12 cellular contexts compared by ENCODE assay signal in the genomic region with DNA sequence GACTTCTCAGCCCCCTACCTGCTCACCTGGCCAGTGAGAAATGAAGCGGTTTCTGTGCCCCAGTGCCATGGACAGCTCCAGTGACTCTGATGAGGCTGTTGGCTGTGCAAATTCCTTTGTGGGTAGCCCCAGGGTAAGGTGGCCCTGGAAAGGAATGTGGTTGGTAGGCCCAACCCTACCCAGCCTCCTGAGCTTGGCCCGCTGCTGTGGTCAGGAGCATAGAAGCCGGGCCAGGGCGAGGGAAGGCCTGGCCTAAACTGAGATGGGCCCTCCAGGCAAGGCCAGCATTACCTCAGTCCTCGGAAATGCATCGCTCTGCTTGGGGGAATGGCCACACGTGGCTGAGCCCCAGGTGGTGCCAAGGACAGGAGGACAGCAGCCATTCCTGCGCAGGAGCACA. TPM values are rescaled to one million over a fixed set of nuclear protein-coding genes. Genes with fewer than 3 reads are reported as not detected.
DNase-seq lines count a peak whose midpoint lies in the region; ATAC-seq, FAIRE-seq and TF ChIP-seq lines count a peak whose summit lies in the region.
"Had no signal": no experiment of that assay in that cellular context is flagged by ENCODE, and none has a peak within 500 bp of the region (broad histone marks: within the 10 kb centered on the region; RNA-seq: fewer than 3 reads in every experiment).

No MANE protein-coding gene starts in this region.

- H4K91ac ChIP-seq in mesenchymal stem cell (ENCODE audit: low read length) = no peak overlapping the region

- peak; percentile 7 for FAIRE-seq in bronchial epithelial cell (lab: Jason Lieb, UNC)
- FAIRE-seq: A204.1 had no signal

- peak overlapping the region; percentile 35 for H3K27ac ChIP-seq in mesenchymal stem cell (ENCODE audit: low read length, poor library complexity, severe bottlenecking)
- peak overlapping the region; percentile 78 for H3K27ac ChIP-seq in upper lobe of right lung

- no peak for TF ChIP-seq CTCF in bronchial epithelial cell (IDR thresholded peaks at IDR 0.05; ENCODE audit: insufficient read depth, low read length, severe bottlenecking)
- TF ChIP-seq CTCF in upper lobe of right lung (IDR thresholded peaks at IDR 0.05) = no peak

- no peak overlapping the region for H3K4ac ChIP-seq in mesenchymal stem cell (ENCODE audit: low read depth in 1 of 2, low read length in 2 of 2)

- POLR2A ChIA-PET in activated CD4-positive, alpha-beta T cell treated with anti-CD3 and anti-CD28 coated beads, Interleukin-2, amount 10 ng/mL, durations not matched to agents 7 days and 5 days (lab: Charles Lee) = no interaction called here

- no peaks in the 10 kb centered on the region for H3K27me3 Mint-ChIP-seq in activated CD4-positive, alpha-beta T cell treated with anti-CD3 and anti-CD28 coated beads, Interleukin-2, amount 10 ng/mL, durations not matched to agents 24 days and 14 days
- no peaks in the 10 kb centered on the region for H3K27me3 Mint-ChIP-seq in activated CD4-positive, alpha-beta T cell treated with anti-CD3 and anti-CD28 coated beads, Interleukin-2, amount 10 ng/mL, durations not matched to agents 7 days and 5 days

- no peak overlapping the region for H2BK12ac ChIP-seq in mesenchymal stem cell (ENCODE audit: low read length in 2 of 2)

- no peak overlapping the region for H3K4me2 ChIP-seq in mesenchymal stem cell (ENCODE audit: low read length, poor library complexity, severe bottlenecking)

- H3K36me3 Mint-ChIP-seq in activated CD4-positive, alpha-beta T cell treated with anti-CD3 and anti-CD28 coated beads, Interleukin-2, amount 10 ng/mL, durations not matched to agents 24 days and 14 days (ENCODE audit: low read depth) = no peaks in the 10 kb centered on the region
- H3K36me3 Mint-ChIP-seq in activated CD4-positive, alpha-beta T cell treated with anti-CD3 and anti-CD28 coated beads, Interleukin-2, amount 10 ng/mL, durations not matched to agents 7 days and 5 days (ENCODE audit: low read depth) = no peaks in the 10 kb centered on the region

- H3K36me3 ChIP-seq in bronchial epithelial cell (ENCODE audit: control insufficient read depth, insufficient read depth, low read length) (no peaks in the 10 kb centered on the region), mesenchymal stem cell (ENCODE audit: control insufficient read depth in 1 of 2, insufficient read depth in 2 of 2, low read depth in 1 of 2, low read length in 2 of 2) (no peaks in the 10 kb centered on the region), upper lobe of right lung (no peaks in the 10 kb centered on the region)

- CTCF ChIA-PET in activated CD4-positive, alpha-beta T cell treated with anti-CD3 and anti-CD28 coated beads, Interleukin-2, amount 10 ng/mL, durations not matched to agents 7 days and 5 days (lab: Charles Lee) = interaction anchor here (0.6 to 2.0 kb wide), 5 partner anchors 9 to 220 kb away, joined by 3 to 7 read pairs (median 4); no protein-coding TSS in a partner anchor

- ATAC-seq in upper lobe of right lung = peak; percentile 61

- H3K4me1 Mint-ChIP-seq in activated CD4-positive, alpha-beta T cell treated with anti-CD3 and anti-CD28 coated beads, Interleukin-2, amount 10 ng/mL, durations not matched to agents 24 days and 14 days = peaks cover 23% of the 10 kb centered on the region
- peaks cover 30% of the 10 kb centered on the region for H3K4me1 Mint-ChIP-seq in activated CD4-positive, alpha-beta T cell treated with anti-CD3 and anti-CD28 coated beads, Interleukin-2, amount 10 ng/mL, durations not matched to agents 7 days and 5 days

- no peak overlapping the region for H2BK120ac ChIP-seq in mesenchymal stem cell (ENCODE audit: low read depth, low read length)

- H2BK5ac ChIP-seq in mesenchymal stem cell (ENCODE audit: low read depth, low read length, poor library complexity, severe bottlenecking) = no peak overlapping the region

- H3K9ac ChIP-seq in mesenchymal stem cell (ENCODE audit: low read length) = no peak overlapping the region

- H3K4me3 ChIP-seq in bronchial epithelial cell (ENCODE audit: low read depth, low read length) (no peak overlapping the region), mesenchymal stem cell (ENCODE audit: insufficient read depth in 1 of 2, low read depth in 1 of 2, low read length in 2 of 2) (no peak overlapping the region), upper lobe of right lung (no peak overlapping the region)

- no peak overlapping the region for H4K8ac ChIP-seq in mesenchymal stem cell (ENCODE audit: low read length)

- H2BK15ac ChIP-seq in mesenchymal stem cell (ENCODE audit: low read depth, poor library complexity, severe bottlenecking) = no peak overlapping the region

- H3K27ac Mint-ChIP-seq in activated CD4-positive, alpha-beta T cell treated with anti-CD3 and anti-CD28 coated beads, Interleukin-2, amount 10 ng/mL, durations not matched to agents 24 days and 14 days = peak overlapping the region; percentile 53
- H3K27ac Mint-ChIP-seq in activated CD4-positive, alpha-beta T cell treated with anti-CD3 and anti-CD28 coated beads, Interleukin-2, amount 10 ng/mL, durations not matched to agents 7 days and 5 days = no peak overlapping the region

- WGBS in mesenchymal stem cell = 88% methylated on average over 8 of the region's 8 CpGs

- intact Hi-C loops in activated CD4-positive, alpha-beta T cell treated with anti-CD3 and anti-CD28 coated beads, Interleukin-2, amount 10 ng/mL, durations not matched to agents 24 days and 14 days (cut with micrococcal nuclease) = loop anchor here (5.0 kb wide), 1 partner anchor 425 kb away; a partner anchor contains a TSS
- intact Hi-C loops in upper lobe of right lung (cut with DNase I) = no loop called here

- H3K4me1 ChIP-seq in mesenchymal stem cell (ENCODE audit: control insufficient read depth, insufficient read depth, low read depth, low read length) (peaks cover 66% of the 10 kb centered on the region), upper lobe of right lung (peaks cover 59% of the 10 kb centered on the region)

- no peak overlapping the region for H2AFZ ChIP-seq in mesenchymal stem cell (ENCODE audit: low read depth, low read length)

- peak overlapping the region; percentile 49 for H2AK5ac ChIP-seq in mesenchymal stem cell (ENCODE audit: low read length, severe bottlenecking)

- H3K4me3 Mint-ChIP-seq in activated CD4-positive, alpha-beta T cell treated with anti-CD3 and anti-CD28 coated beads, Interleukin-2, amount 10 ng/mL, durations not matched to agents 24 days and 14 days = no peak overlapping the region
- H3K4me3 Mint-ChIP-seq in activated CD4-positive, alpha-beta T cell treated with anti-CD3 and anti-CD28 coated beads, Interleukin-2, amount 10 ng/mL, durations not matched to agents 7 days and 5 days = no peak overlapping the region

- peak overlapping the region in 1 of 2 experiments; percentile 14 for H3K18ac ChIP-seq in mesenchymal stem cell (ENCODE audit: low read depth in 1 of 2, low read length in 2 of 2)

- H3K14ac ChIP-seq in mesenchymal stem cell (ENCODE audit: low read length in 2 of 2) = no peak overlapping the region

- DNase-seq in activated CD4-positive, alpha-beta T cell treated with anti-CD3 and anti-CD28 coated beads, Interleukin-2, amount 10 ng/mL, durations not matched to agents 24 days and 14 days = no peak
- no peak for DNase-seq in activated CD4-positive, alpha-beta T cell treated with anti-CD3 and anti-CD28 coated beads, Interleukin-2, amount 10 ng/mL, durations not matched to agents 7 days and 5 days
- DNase-seq in bronchial epithelial cell (ENCODE audit: low read depth) (peak; percentile 61), mesenchymal stem cell (no peak), upper lobe of right lung (peak; percentile 73), AG08395 (ENCODE audit: low spot score) (no peak), NCI-H1436 (lab: John Stamatoyannopoulos, UW) (no peak), superior temporal gyrus (ENCODE audit: extremely low spot score) (no peak)
- DNase-seq: activated CD8-positive, alpha-beta memory T cell treated with anti-CD3 and anti-CD28 coated beads, Interleukin-2, amount 50 U/mL, for 4 hours; NCI-H345; SW 1271 had no signal

- no peak overlapping the region for H3K23ac ChIP-seq in mesenchymal stem cell (ENCODE audit: low read length in 2 of 2)

- no peaks in the 10 kb centered on the region for H3K9me3 ChIP-seq in mesenchymal stem cell (ENCODE audit: control insufficient read depth, low read length)
- no peaks in the 10 kb centered on the region for H3K9me3 ChIP-seq in upper lobe of right lung

- peaks cover 7% of the 10 kb centered on the region for H3K79me1 ChIP-seq in mesenchymal stem cell (replicated peaks; ENCODE audit: low read length, poor library complexity, severe bottlenecking)

- H3K27me3 ChIP-seq in bronchial epithelial cell (ENCODE audit: control insufficient read depth, insufficient read depth, low read length) (no peaks in the 10 kb centered on the region), mesenchymal stem cell (ENCODE audit: control insufficient read depth in 1 of 2, insufficient read depth in 1 of 2, low read length in 2 of 2) (no peaks in the 10 kb centered on the region), upper lobe of right lung (no peaks in the 10 kb centered on the region)

- H3K9me3 Mint-ChIP-seq in activated CD4-positive, alpha-beta T cell treated with anti-CD3 and anti-CD28 coated beads, Interleukin-2, amount 10 ng/mL, durations not matched to agents 24 days and 14 days = no peaks in the 10 kb centered on the region
- H3K9me3 Mint-ChIP-seq in activated CD4-positive, alpha-beta T cell treated with anti-CD3 and anti-CD28 coated beads, Interleukin-2, amount 10 ng/mL, durations not matched to agents 7 days and 5 days = no peaks in the 10 kb centered on the region

RNA-seq across cellular contexts. Expression of a gene that starts 16.9 kb away (rescaled TPM):
- total RNA-seq in activated CD4-positive, alpha-beta T cell treated with anti-CD3 and anti-CD28 coated beads, Interleukin-2, amount 10 ng/mL, durations not matched to agents 24 days and 14 days = 0.09 and 0.14 TPM in 2 replicates
- total RNA-seq in activated CD4-positive, alpha-beta T cell treated with anti-CD3 and anti-CD28 coated beads, Interleukin-2, amount 10 ng/mL, durations not matched to agents 7 days and 5 days = under 1 TPM; 0.44 to 0.45 TPM
- total RNA-seq in bronchial epithelial cell (under 0.01 and 0.13 TPM in 2 replicates), upper lobe of right lung (6.0 TPM)
- polyA plus RNA-seq in mesenchymal stem cell (2013, experiment 1 of 2) = 2.0 TPM
- 2.1 TPM for polyA plus RNA-seq in mesenchymal stem cell (2013, experiment 2 of 2)

RNA-seq across cellular contexts. Expression of a gene that starts 55.3 kb away (rescaled TPM):
- total RNA-seq in activated CD4-positive, alpha-beta T cell treated with anti-CD3 and anti-CD28 coated beads, Interleukin-2, amount 10 ng/mL, durations not matched to agents 24 days and 14 days = 1.1 and 1.2 TPM in 2 replicates
- total RNA-seq in activated CD4-positive, alpha-beta T cell treated with anti-CD3 and anti-CD28 coated beads, Interleukin-2, amount 10 ng/mL, durations not matched to agents 7 days and 5 days = 1 to 10 TPM; 1.1 to 1.2 TPM
- total RNA-seq in bronchial epithelial cell (under 0.01 and 0.13 TPM in 2 replicates), upper lobe of right lung (62.6 TPM)
- 21.9 TPM for polyA plus RNA-seq in mesenchymal stem cell (2013, experiment 1 of 2)
- polyA plus RNA-seq in mesenchymal stem cell (2013, experiment 2 of 2) = 19.4 TPM

Comparison
In these comparisons a context has a peak if more than half of its experiments do, and no peak if none do; other contexts are left out.
1. DNase-seq: peak in bronchial epithelial cell (single experiment) and upper lobe of right lung (single experiment); none in activated CD4-positive, alpha-beta T cell treated with anti-CD3 and anti-CD28 coated beads, Interleukin-2, amount 10 ng/mL, durations not matched to agents 24 days and 14 days (single experiment), activated CD4-positive, alpha-beta T cell treated with anti-CD3 and anti-CD28 coated beads, Interleukin-2, amount 10 ng/mL, durations not matched to agents 7 days and 5 days (single experiment), mesenchymal stem cell (single experiment), AG08395 (single experiment), NCI-H1436 (single experiment) and superior temporal gyrus (single experiment).
2. RNA of a gene that starts 55.3 kb away (total RNA-seq): 62.6 TPM in upper lobe of right lung (single experiment); 1.1 to 1.2 TPM in activated CD4-positive, alpha-beta T cell treated with anti-CD3 and anti-CD28 coated beads, Interleukin-2, amount 10 ng/mL, durations not matched to agents 7 days and 5 days, 1.1 to 1.2 TPM in activated CD4-positive, alpha-beta T cell treated with anti-CD3 and anti-CD28 coated beads, Interleukin-2, amount 10 ng/mL, durations not matched to agents 24 days and 14 days and under 0.01 to 0.13 TPM in bronchial epithelial cell; every median in the first group is over 10 times any median in the second.